8 cellular contexts compared by ENCODE assay signal in the genomic region with DNA sequence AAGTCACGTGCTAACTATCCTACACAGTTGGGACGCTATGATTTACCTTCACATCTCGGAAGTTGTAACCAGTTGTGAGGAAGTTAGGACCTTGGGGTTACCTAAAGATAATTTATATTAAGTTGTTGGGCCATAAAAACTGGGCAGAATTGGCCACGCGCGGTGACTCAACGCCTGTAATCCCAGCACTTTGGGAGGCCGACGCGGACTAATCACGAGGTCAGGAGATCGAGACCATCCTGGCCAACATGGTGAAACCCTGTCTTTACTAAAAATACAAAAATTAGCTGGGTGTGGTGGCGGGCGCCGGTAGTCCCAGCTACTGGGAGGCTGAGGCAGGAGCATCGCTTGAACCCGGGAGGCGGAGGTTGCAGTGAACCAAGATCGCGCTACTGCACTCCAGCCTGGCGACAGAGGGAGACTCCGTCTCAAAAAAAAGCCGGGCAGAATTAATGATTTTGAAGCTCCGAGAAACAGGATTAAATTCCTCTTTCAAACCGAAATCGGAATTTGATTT. TPM values are rescaled to one million over a fixed set of nuclear protein-coding genes. Genes with fewer than 3 reads are reported as not detected.
A peak's percentile ranks its signal among the peaks of the same experiment; 100 is the strongest.
DNase-seq lines count a peak whose midpoint lies in the region; ATAC-seq and TF ChIP-seq lines count a peak whose summit lies in the region.
"Not testable (repeated sequence)": the region's sequence is repeated elsewhere in the genome, so short reads cannot be mapped to it uniquely, and the experiment has no call there.

No MANE protein-coding gene starts in this region.

- TF ChIP-seq EP300 in upper lobe of left lung (IDR thresholded peaks at IDR 0.05) = not testable (repeated sequence)

- DNase-seq in ELR (ENCODE audit: low read depth) (peak; percentile 68), SW480 (ENCODE audit: low spot score) (peak; percentile 69), left lobe of liver (ENCODE audit: low spot score) (peak; percentile 55), upper lobe of left lung (peak in 1 of 2 donors; percentile 35)
- not testable (repeated sequence) for DNase-seq in LNCaP clone FGC (ENCODE audit: low read depth); epithelial cell of prostate (ENCODE audit: low read depth, low spot score)
- peak; percentile 43 for DNase-seq in activated naive CD4-positive, alpha-beta T cell treated with anti-CD3 and anti-CD28 coated beads, Interleukin-2, amount 10 ng/mL, durations not matched to agents 7 days and 5 days

- H3K27ac Mint-ChIP-seq in activated naive CD4-positive, alpha-beta T cell treated with anti-CD3 and anti-CD28 coated beads, Interleukin-2, amount 10 ng/mL, durations not matched to agents 7 days and 5 days = peak overlapping the region; percentile 96

- H3K27me3 Mint-ChIP-seq in activated naive CD4-positive, alpha-beta T cell treated with anti-CD3 and anti-CD28 coated beads, Interleukin-2, amount 10 ng/mL, durations not matched to agents 7 days and 5 days = not testable (repeated sequence)

- not testable (repeated sequence) for H3K36me3 ChIP-seq in rectal smooth muscle tissue (ENCODE audit: control insufficient read depth, insufficient read depth, low read length); upper lobe of left lung

- H3K27ac ChIP-seq in epithelial cell of prostate (peak overlapping the region; percentile 96), upper lobe of left lung (peak overlapping the region; percentile 88 to 97 (median 96))
- H3K27ac ChIP-seq in rectal smooth muscle tissue (ENCODE audit: low read depth, low read length) = not testable (repeated sequence)

- H3K27me3 ChIP-seq in rectal smooth muscle tissue (ENCODE audit: control insufficient read depth, insufficient read depth, low read length); upper lobe of left lung: not testable (repeated sequence)

- not testable (repeated sequence) for H3K9me3 Mint-ChIP-seq in activated naive CD4-positive, alpha-beta T cell treated with anti-CD3 and anti-CD28 coated beads, Interleukin-2, amount 10 ng/mL, durations not matched to agents 7 days and 5 days

- 4 to 6% methylated on average over 26 of the region's 26 CpGs for WGBS in upper lobe of left lung, 2 donors

- not testable (repeated sequence) for H3K4me1 ChIP-seq in rectal smooth muscle tissue (ENCODE audit: control insufficient read depth, insufficient read depth, low read length)
- H3K4me1 ChIP-seq in upper lobe of left lung = peaks cover 18 to 35% (median 25%) of the 10 kb centered on the region in 4 donors

- H3K4me3 Mint-ChIP-seq in activated naive CD4-positive, alpha-beta T cell treated with anti-CD3 and anti-CD28 coated beads, Interleukin-2, amount 10 ng/mL, durations not matched to agents 7 days and 5 days = peak overlapping the region; percentile 82

- H3K4me3 ChIP-seq in LNCaP clone FGC (ENCODE audit: low read depth, low read length) (peak overlapping the region; percentile 83), rectal smooth muscle tissue (ENCODE audit: low read length) (peak overlapping the region; percentile 80), upper lobe of left lung (peak overlapping the region; percentile 76 to 86 (median 81))

- peak; percentile 36 for TF ChIP-seq CTCF in LNCaP clone FGC (IDR thresholded peaks at IDR 0.05; ENCODE audit: control insufficient read depth, extremely low read depth, insufficient read depth)
- not testable (repeated sequence) for TF ChIP-seq CTCF in upper lobe of left lung (IDR thresholded peaks at IDR 0.05)

- ATAC-seq in left lobe of liver; upper lobe of left lung (ENCODE audit: low FRiP score in 2 of 2): not testable (repeated sequence)

- peaks cover 41% of the 10 kb centered on the region for H3K4me1 Mint-ChIP-seq in activated naive CD4-positive, alpha-beta T cell treated with anti-CD3 and anti-CD28 coated beads, Interleukin-2, amount 10 ng/mL, durations not matched to agents 7 days and 5 days

- TF ChIP-seq POLR2A in upper lobe of left lung (IDR thresholded peaks at IDR 0.05) = not testable (repeated sequence)

- H3K9ac ChIP-seq in rectal smooth muscle tissue (ENCODE audit: low read length) = peak overlapping the region; percentile 80

- H3K36me3 Mint-ChIP-seq in activated naive CD4-positive, alpha-beta T cell treated with anti-CD3 and anti-CD28 coated beads, Interleukin-2, amount 10 ng/mL, durations not matched to agents 7 days and 5 days = not testable (repeated sequence)

- not testable (repeated sequence) for H3K9me3 ChIP-seq in upper lobe of left lung

- CTCF ChIA-PET in activated naive CD4-positive, alpha-beta T cell treated with anti-CD3 and anti-CD28 coated beads, Interleukin-2, amount 10 ng/mL, durations not matched to agents 7 days and 5 days (lab: Charles Lee) = interaction anchor here (0.8 to 2.9 kb wide), 4 partner anchors 14 to 113 kb away, joined by 3 to 22 read pairs (median 4); no protein-coding TSS in a partner anchor

RNA-seq across cellular contexts. Expression of gene ZFAND6, which starts 1.1 kb away (rescaled TPM):
- 36.4 TPM for total RNA-seq in left lobe of liver
- total RNA-seq in upper lobe of left lung = 100 to 1,000 TPM in 2 of 6 donors, 10 to 100 TPM in 4; 36.7 to 151 (median 70.5) TPM
